ENCODE assay signal across 8 cellular contexts in genomic region chr10:89295597-89295996, GRCh38. TPM values are rescaled to one million over a fixed set of nuclear protein-coding genes. Genes with fewer than 3 reads are reported as not detected.
DNase-seq lines count a peak whose midpoint lies in the region; ATAC-seq and TF ChIP-seq lines count a peak whose summit lies in the region.

No MANE protein-coding gene starts in this region.

- H3K36me3 ChIP-seq in fibroblast of lung (ENCODE audit: control insufficient read depth, insufficient read depth, low read length) (no peaks in the 10 kb centered on the region), skeletal muscle tissue (ENCODE audit: control insufficient read depth in 3 of 3, insufficient read depth in 3 of 3, low read length in 3 of 3) (no peaks in the 10 kb centered on the region)

- H3K4me1 ChIP-seq in fibroblast of lung (ENCODE audit: control insufficient read depth, extremely low read depth, insufficient read depth, low read length) = peaks cover 9% of the 10 kb centered on the region
- peaks cover 21 to 42% (median 27%) of the 10 kb centered on the region in 3 donors for H3K4me1 ChIP-seq in skeletal muscle tissue (ENCODE audit: control insufficient read depth in 3 of 3, insufficient read depth in 3 of 3, low read length in 3 of 3)

- DNase-seq in GM13976 (ENCODE audit: low spot score) = peak; percentile 17
- peak; percentile 63 for DNase-seq in NCI-H226
- DNase-seq in fibroblast of lung (ENCODE audit: low read depth in 2 of 2) = peak; percentile 71 to 74
- DNase-seq in HPDE6-E6E7 (ENCODE audit: extremely low spot score) = no peak
- DNase-seq in caudate nucleus (lab: John Stamatoyannopoulos, UW) = no peak
- no peak for DNase-seq in SHP77 (lab: John Stamatoyannopoulos, UW)

- H3K27ac ChIP-seq in fibroblast of lung (ENCODE audit: insufficient read depth, low read length) (peak overlapping the region; percentile 78), skeletal muscle tissue (ENCODE audit: low read depth, low read length) (peak overlapping the region; percentile 87), caudate nucleus (ENCODE audit: low read depth, low read length) (no peak overlapping the region)

- H4K20me1 ChIP-seq in fibroblast of lung (ENCODE audit: control insufficient read depth, extremely low read depth, insufficient read depth, low read length) = no peaks in the 10 kb centered on the region

- ATAC-seq in GM18519 (IDR thresholded peaks at IDR 0.05; ENCODE audit: low FRiP score, unreplicated experiment) = no peak

- peak overlapping the region; percentile 65 for H3K4me2 ChIP-seq in fibroblast of lung (ENCODE audit: extremely low read depth, insufficient read depth, low read length)

- TF ChIP-seq CTCF in GM13976 (IDR thresholded peaks at IDR 0.05; ENCODE audit: borderline replicate concordance, control extremely low read depth, extremely low read depth, insufficient read depth, missing control alignments) (no peak), fibroblast of lung (conservative IDR thresholded peaks at IDR 0.05 in 1 of 2, IDR thresholded peaks at IDR 0.05 in 1 of 2; ENCODE audit: low read depth in 1 of 2, low read length in 2 of 2) (no peak)

- no peak overlapping the region for H2AFZ ChIP-seq in fibroblast of lung (ENCODE audit: low read length)

- no peaks in the 10 kb centered on the region for H3K79me2 ChIP-seq in fibroblast of lung (ENCODE audit: control insufficient read depth, insufficient read depth, low read length)

- no peaks in the 10 kb centered on the region for H3K9me3 ChIP-seq in fibroblast of lung (ENCODE audit: control insufficient read depth, insufficient read depth, low read depth, low read length)
- H3K9me3 ChIP-seq in skeletal muscle tissue (ENCODE audit: control insufficient read depth in 3 of 3, low read length in 3 of 3) = no peaks in the 10 kb centered on the region

- H3K9ac ChIP-seq in fibroblast of lung (ENCODE audit: insufficient read depth, low read length) = no peak overlapping the region
- peak overlapping the region; percentile 23 to 48 (median 35) for H3K9ac ChIP-seq in skeletal muscle tissue (ENCODE audit: low read depth in 1 of 3, low read length in 3 of 3)

- in situ Hi-C loops in GM13976 (cut with MboI; ENCODE audit: low sequenced_read_pairs, unreplicated experiment) = no loop called here

- H3K4me3 ChIP-seq in fibroblast of lung (replicated peaks in 1 of 4; ENCODE audit: control extremely low read depth in 1 of 4, insufficient read depth in 1 of 4, low read depth in 3 of 4, low read length in 4 of 4) (no peak overlapping the region), skeletal muscle tissue (ENCODE audit: low read length in 3 of 3) (peak overlapping the region; percentile 1 to 41 (median 4))

- H3K27me3 ChIP-seq in fibroblast of lung (ENCODE audit: control insufficient read depth, insufficient read depth, low read length) (no peaks in the 10 kb centered on the region), skeletal muscle tissue (ENCODE audit: control insufficient read depth in 3 of 3, insufficient read depth in 3 of 3, low read length in 3 of 3) (no peaks in the 10 kb centered on the region)

RNA-seq across cellular contexts. Expression of gene IFIT2, which starts 6.2 kb away (rescaled TPM):
- 11.6 and 21.6 TPM in 2 replicates for total RNA-seq in fibroblast of lung
- 5.4 and 12.1 TPM in 2 replicates for polyA plus RNA-seq in fibroblast of lung
- 4.4 and 11.1 TPM in 2 replicates for polyA plus RNA-seq in fibroblast of lung (2012)
- polyA minus RNA-seq in fibroblast of lung (ENCODE audit: low replicate concordance) = 0.93 and 1.6 TPM in 2 replicates
- 6.8 TPM for total RNA-seq in skeletal muscle tissue

RNA-seq across cellular contexts. Expression of gene IFIT3, which starts 32.2 kb away (rescaled TPM):
- total RNA-seq in fibroblast of lung (23.6 and 33.5 TPM in 2 replicates), skeletal muscle tissue (12.0 TPM)
- polyA plus RNA-seq in fibroblast of lung = 30.5 and 62.9 TPM in 2 replicates
- 21.6 and 39.1 TPM in 2 replicates for polyA plus RNA-seq in fibroblast of lung (2012)
- polyA minus RNA-seq in fibroblast of lung (ENCODE audit: low replicate concordance) = 2.1 and 3.5 TPM in 2 replicates

RNA-seq across cellular contexts. Expression of gene LIPA, which starts 44.0 kb away (rescaled TPM):
- 47.8 and 72.3 TPM in 2 replicates for total RNA-seq in fibroblast of lung
- 80.6 and 105 TPM in 2 replicates for polyA plus RNA-seq in fibroblast of lung
- polyA plus RNA-seq in fibroblast of lung (2012) = 55.8 and 67.1 TPM in 2 replicates
- 16.8 and 23.1 TPM in 2 replicates for polyA minus RNA-seq in fibroblast of lung (ENCODE audit: low replicate concordance)
- total RNA-seq in skeletal muscle tissue = 50.1 TPM

Comparison
In these comparisons a context has a peak if more than half of its experiments do, and no peak if none do; other contexts are left out.
1. DNase-seq: peak in GM13976 (single experiment), NCI-H226 (single experiment) and fibroblast of lung (2 of 2); none in HPDE6-E6E7 (single experiment), caudate nucleus (0 of 61) and SHP77 (0 of 2).
2. H3K4me3 ChIP-seq: peak in skeletal muscle tissue (3 of 3); none in fibroblast of lung (0 of 4).